ENCODE assay signal across 19 cellular contexts in genomic region chr4:114257516-114257915, GRCh38.
"Had no signal": no experiment of that assay in that cellular context is flagged by ENCODE, and none has a peak within 500 bp of the region (broad histone marks: within the 10 kb centered on the region; RNA-seq: fewer than 3 reads in every experiment).

No MANE protein-coding gene starts in this region.

- FAIRE-seq: small intestine had no signal

- H3K4me3 Mint-ChIP-seq: memory B cell; naive thymus-derived CD8-positive, alpha-beta T cell; stimulated activated naive CD8-positive, alpha-beta T cell treated with anti-CD3 and anti-CD28 coated beads, Interleukin-15, Interleukin-2, amounts not matched to agents 100 ng/mL and 50 ng/mL, for 24 hours had no signal

- H3K9me3 ChIP-seq: thoracic aorta, upper lobe of right lung had no signal

- H3K4me1 ChIP-seq: foreskin keratinocyte, upper lobe of right lung had no signal

- H3K27ac ChIP-seq: brain microvascular endothelial cell, epithelial cell of prostate, foreskin keratinocyte, thoracic aorta, upper lobe of right lung had no signal

- H3K27me3 Mint-ChIP-seq: memory B cell; stimulated activated naive CD8-positive, alpha-beta T cell treated with anti-CD3 and anti-CD28 coated beads, Interleukin-15, Interleukin-2, amounts not matched to agents 100 ng/mL and 50 ng/mL, for 24 hours had no signal

- DNase-seq: activated CD4-positive, alpha-beta T cell treated with anti-CD3 and anti-CD28 coated beads for 1 hour; activated CD4-positive, alpha-beta T cell treated with anti-CD3 and anti-CD28 coated beads, Interleukin-2, amount 50 U/mL, for 4 hours; activated naive CD4-positive, alpha-beta T cell treated with anti-CD3 and anti-CD28 coated beads, Interleukin-2, amount 50 U/mL, for 16 hours; activated T-cell treated with anti-CD3 and anti-CD28 coated beads for 4 hours; brain microvascular endothelial cell; foreskin keratinocyte; glutamatergic neuron; kidney glomerular epithelial cell; left ventricle myocardium superior; naive thymus-derived CD8-positive, alpha-beta T cell; posterior cingulate gyrus; right cardiac atrium; small intestine; T-helper 1 cell; upper lobe of right lung had no signal

- H3K9me3 Mint-ChIP-seq: memory B cell; stimulated activated naive CD8-positive, alpha-beta T cell treated with anti-CD3 and anti-CD28 coated beads, Interleukin-15, Interleukin-2, amounts not matched to agents 100 ng/mL and 50 ng/mL, for 24 hours had no signal

- H3K27ac Mint-ChIP-seq: memory B cell; naive thymus-derived CD8-positive, alpha-beta T cell; stimulated activated naive CD8-positive, alpha-beta T cell treated with anti-CD3 and anti-CD28 coated beads, Interleukin-15, Interleukin-2, amounts not matched to agents 100 ng/mL and 50 ng/mL, for 24 hours had no signal

- H3K4me1 Mint-ChIP-seq: memory B cell; naive thymus-derived CD8-positive, alpha-beta T cell had no signal

- H3K36me3 Mint-ChIP-seq: memory B cell; naive thymus-derived CD8-positive, alpha-beta T cell had no signal

- ATAC-seq: foreskin keratinocyte; left ventricle myocardium superior; naive thymus-derived CD8-positive, alpha-beta T cell; right cardiac atrium; upper lobe of right lung had no signal

- H3K27me3 ChIP-seq: brain microvascular endothelial cell, foreskin keratinocyte, upper lobe of right lung had no signal

- H3K4me3 ChIP-seq: thoracic aorta, upper lobe of right lung had no signal

- H3K36me3 ChIP-seq: brain microvascular endothelial cell, thoracic aorta, upper lobe of right lung had no signal
